12 cellular contexts compared by ENCODE assay signal in the genomic region with DNA sequence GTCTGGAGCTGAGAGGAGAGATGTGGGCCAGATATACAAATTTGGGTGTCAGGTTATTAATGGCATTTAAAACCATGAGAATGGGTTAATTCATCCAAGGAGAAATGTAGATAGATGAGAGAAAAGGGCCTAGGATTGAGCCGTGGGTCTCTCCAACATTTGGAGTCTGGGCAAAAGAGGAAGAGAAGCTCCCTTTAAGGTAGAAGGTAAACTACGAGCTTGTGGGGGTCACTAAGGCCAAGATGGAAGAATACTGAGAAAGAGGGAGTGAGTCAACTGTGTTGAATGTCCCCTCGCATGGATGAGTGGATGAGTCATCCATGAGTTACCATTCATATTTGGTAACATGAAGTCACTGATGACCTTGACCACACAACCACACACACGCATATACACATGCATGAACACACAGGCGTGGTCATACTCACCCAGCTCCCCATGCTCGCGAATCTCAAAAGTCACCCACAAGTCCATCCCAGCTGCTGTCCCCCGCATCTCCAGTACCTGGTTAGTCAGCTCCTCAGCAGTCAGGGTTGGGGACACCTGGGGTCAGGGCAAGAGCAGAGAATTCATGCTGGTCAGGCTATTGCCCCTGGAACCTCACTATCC. TPM values are rescaled to one million over a fixed set of nuclear protein-coding genes. Genes with fewer than 3 reads are reported as not detected.
DNase-seq lines count a peak whose midpoint lies in the region; ATAC-seq, FAIRE-seq and TF ChIP-seq lines count a peak whose summit lies in the region.
"Had no signal": no experiment of that assay in that cellular context is flagged by ENCODE, and none has a peak within 500 bp of the region (broad histone marks: within the 10 kb centered on the region; RNA-seq: fewer than 3 reads in every experiment).

No MANE protein-coding gene starts in this region.

- intact Hi-C loops in HCT116 (cut with micrococcal nuclease): no loop called here

- ATAC-seq in HCT116: peak; percentile 77
- no peak for ATAC-seq in GM21360 (IDR thresholded peaks at IDR 0.05; ENCODE audit: unreplicated experiment)

- peak overlapping the region; percentile 39 for H3K4me2 ChIP-seq in HCT116 (ENCODE audit: low read length)
- H3K4me2 ChIP-seq: hepatocyte had no signal

- peaks cover 0 to 16% of the 10 kb centered on the region in 2 experiments; a peak in 2 of 4 replicates for H3K4me1 ChIP-seq in HCT116 (ENCODE audit: control insufficient read depth in 1 of 2, insufficient read depth in 2 of 2, low read length in 2 of 2)
- H3K4me1 ChIP-seq: right lobe of liver had no signal

- H3K36me3 Mint-ChIP-seq in osteocyte (ENCODE audit: unreplicated experiment): no peaks in the 10 kb centered on the region

- H3K27me3 ChIP-seq in HCT116 (ENCODE audit: insufficient read depth, low read length): no peaks in the 10 kb centered on the region
- H3K27me3 ChIP-seq: hepatocyte, right lobe of liver had no signal

- no peaks in the 10 kb centered on the region for H3K9me2 ChIP-seq in HCT116 (ENCODE audit: insufficient read depth)

- H3K79me2 ChIP-seq in HCT116 (ENCODE audit: insufficient read depth, low read length): no peaks in the 10 kb centered on the region
- H3K79me2 ChIP-seq: hepatocyte had no signal

- peak; percentile 68 for DNase-seq in GM03348 (ENCODE audit: low spot score)
- DNase-seq in HCT116 (ENCODE audit: low read depth, low spot score): peak; percentile 56
- DNase-seq in RCC 7860 (ENCODE audit: low spot score): peak; percentile 95
- peak; percentile 95 for DNase-seq in hepatic stellate cell (ENCODE audit: low spot score)
- no peak for DNase-seq in NCI-H2227 (lab: John Stamatoyannopoulos, UW; ENCODE audit: unreplicated experiment)
- DNase-seq in stimulated activated CD4-positive, alpha-beta T cell treated with anti-CD3 and anti-CD28 coated beads, Interleukin-4, amount 100 ng/mL, for 24 hours: no peak
- DNase-seq in osteocyte (ENCODE audit: extremely low spot score, unreplicated experiment): no peak
- DNase-seq: NCI-H1694 treated with DMSO at 0.1 percent for 48 hours, right lobe of liver had no signal

- no peaks in the 10 kb centered on the region for H3K36me3 ChIP-seq in HCT116 (ENCODE audit: control insufficient read depth in 1 of 2, insufficient read depth in 2 of 2, low read length in 2 of 2)
- H3K36me3 ChIP-seq: right lobe of liver had no signal

- no peak for TF ChIP-seq POLR2A in HCT116 (IDR thresholded peaks at IDR 0.05; ENCODE audit: borderline replicate concordance, extremely low read depth, insufficient read depth, insufficient read length)

- H3K4me3 Mint-ChIP-seq in osteocyte (ENCODE audit: unreplicated experiment): no peak overlapping the region
- H3K4me3 Mint-ChIP-seq: type B pancreatic cell had no signal

- TF ChIP-seq CTCF in HCT116 (IDR thresholded peaks at IDR 0.05 in 2 of 3, conservative IDR thresholded peaks at IDR 0.05 in 1 of 3; ENCODE audit: borderline replicate concordance in 1 of 3, insufficient read depth in 1 of 3, low read depth in 2 of 3, low read length in 2 of 3) (no peak), osteocyte (IDR thresholded peaks at IDR 0.05) (no peak)

- H4K20me1 ChIP-seq in HCT116 (ENCODE audit: insufficient read depth): no peaks in the 10 kb centered on the region

- no peak overlapping the region for H3K27ac ChIP-seq in HCT116 (ENCODE audit: low read depth, low read length)
- H3K27ac ChIP-seq: hepatocyte, right lobe of liver had no signal

- no peak overlapping the region for H3K27ac Mint-ChIP-seq in osteocyte (ENCODE audit: unreplicated experiment)
- H3K27ac Mint-ChIP-seq: type B pancreatic cell had no signal

- H2AFZ ChIP-seq in HCT116 (ENCODE audit: low read depth, low read length, poor library complexity, severe bottlenecking): no peak overlapping the region
- H2AFZ ChIP-seq: hepatocyte had no signal

- no peak for TF ChIP-seq RAD21 in HCT116 (IDR thresholded peaks at IDR 0.05; ENCODE audit: low read depth)

- H3K9me3 ChIP-seq in HCT116 (ENCODE audit: control insufficient read depth in 1 of 2, insufficient read depth in 1 of 2, low read depth in 1 of 2, low read length in 2 of 2): no peaks in the 10 kb centered on the region
- H3K9me3 ChIP-seq: right lobe of liver had no signal

- H3K4me3 ChIP-seq in HCT116 (replicated peaks in 1 of 2; ENCODE audit: low read depth in 1 of 2, low read length in 2 of 2): no peak overlapping the region
- H3K4me3 ChIP-seq: hepatocyte, right lobe of liver had no signal

- H3K4me1 Mint-ChIP-seq in osteocyte (ENCODE audit: unreplicated experiment): no peaks in the 10 kb centered on the region

- peak; percentile 86 for FAIRE-seq in RCC 7860 (lab: Jason Lieb, UNC)

- POLR2A ChIA-PET in HCT116 (lab: Charles Lee): no interaction called here

- RAD21 ChIA-PET in HCT116 (lab: Charles Lee; ENCODE audit: low non-redundant PET in 1 of 2, low total read pairs in 2 of 2, uncharacterized antibody in 2 of 2, unreplicated experiment in 2 of 2): no interaction called here

- no peak overlapping the region for H3K9ac ChIP-seq in HCT116 (ENCODE audit: low read length)

- H3K27me3 Mint-ChIP-seq in osteocyte (ENCODE audit: unreplicated experiment): no peaks in the 10 kb centered on the region
- H3K27me3 Mint-ChIP-seq: type B pancreatic cell had no signal

- BruUV-seq in HCT116 (replicated peaks; lab: Mats Ljungman, UMichigan): no TSS peak

- H3K9me3 Mint-ChIP-seq in osteocyte (ENCODE audit: unreplicated experiment): no peaks in the 10 kb centered on the region
- H3K9me3 Mint-ChIP-seq: type B pancreatic cell had no signal

- CTCF ChIA-PET in HCT116 (lab: Charles Lee): interaction anchor here (1.4 kb wide), 1 partner anchor 311 kb away, joined by 3 read pairs; the partner anchor contains the start of gene RNF14

TF ChIP-seq in HCT116, 20 proteins besides CTCF, POLR2A, EP300 and RAD21:
- TF ChIP-seq YY1 (IDR thresholded peaks at IDR 0.05; ENCODE audit: extremely low read depth, insufficient replicate concordance, low read depth, low read length) (no peak), SP1 (IDR thresholded peaks at IDR 0.05; ENCODE audit: low read depth) (peak; percentile 52; the same call in 1 of the 2 replicates), SRF (IDR thresholded peaks at IDR 0.05; ENCODE audit: low read depth) (peak; percentile 84), FOSL1 (IDR thresholded peaks at IDR 0.05; ENCODE audit: low read depth) (peak; percentile 68), JUND (IDR thresholded peaks at IDR 0.05) (peak; percentile 69)

RNA-seq across cellular contexts. Expression of gene FCHSD1, which starts 6.8 kb away (rescaled TPM):
- total RNA-seq in HCT116 (2021; ENCODE audit: unreplicated experiment): 37.2 TPM
- 29.5 and 30.8 TPM in 2 replicates for polyA plus RNA-seq in HCT116 (2012)
- 23.2 and 28.6 TPM in 2 replicates for total RNA-seq in osteocyte

RNA-seq across cellular contexts. Expression of gene RELL2, which starts 21.2 kb away (rescaled TPM):
- total RNA-seq in HCT116 (2021; ENCODE audit: unreplicated experiment): 8.7 TPM
- polyA plus RNA-seq in HCT116 (2012): 5.1 and 5.4 TPM in 2 replicates
- 5.4 and 6.1 TPM in 2 replicates for total RNA-seq in osteocyte

RNA-seq across cellular contexts. Expression of gene HDAC3, which starts 21.4 kb away (rescaled TPM):
- 91.9 TPM for total RNA-seq in HCT116 (2021; ENCODE audit: unreplicated experiment)
- polyA plus RNA-seq in HCT116 (2012): 91.2 and 93.8 TPM in 2 replicates
- total RNA-seq in osteocyte: 62.1 and 67.9 TPM in 2 replicates

RNA-seq across cellular contexts. Expression of gene ARAP3, which starts 24.0 kb away (rescaled TPM):
- total RNA-seq in HCT116 (2021; ENCODE audit: unreplicated experiment): 15.1 TPM
- polyA plus RNA-seq in HCT116 (2012): 10.4 and 10.6 TPM in 2 replicates
- total RNA-seq in osteocyte: 1.3 and 2.0 TPM in 2 replicates

RNA-seq across cellular contexts. Expression of gene DIAPH1, which starts 39.2 kb away (rescaled TPM):
- total RNA-seq in HCT116 (2021; ENCODE audit: unreplicated experiment): 142 TPM
- 98.0 and 103 TPM in 2 replicates for polyA plus RNA-seq in HCT116 (2012)
- 50.9 and 52.1 TPM in 2 replicates for total RNA-seq in osteocyte

Comparison
In these comparisons a context has a peak if more than half of its experiments do, and no peak if none do; other contexts are left out.
1. DNase-seq: peak in GM03348 (single experiment), HCT116 (single experiment), RCC 7860 (single experiment) and hepatic stellate cell (single experiment); none in NCI-H2227 (single experiment), stimulated activated CD4-positive, alpha-beta T cell treated with anti-CD3 and anti-CD28 coated beads, Interleukin-4, amount 100 ng/mL, for 24 hours (single experiment) and osteocyte (single experiment).